In genomic region chr1:63082754-63083153, GRCh38 we compare ENCODE assay signal across 1 cellular context.
TF ChIP-seq lines count a peak whose summit lies in the region.

No MANE protein-coding gene starts in this region.

TF ChIP-seq in HepG2, 621 proteins besides CTCF, POLR2A, EP300 and RAD21 (continued from another document):
- TF ChIP-seq KIAA2018 (CRISPR knock-in tag; IDR thresholded peaks at IDR 0.05; ENCODE audit: borderline replicate concordance) (no peak), BHLHE40 (IDR thresholded peaks at IDR 0.05; ENCODE audit: low read length) (no peak), ZNF7 (CRISPR knock-in tag; IDR thresholded peaks at IDR 0.05) (no peak), ZNF749 (CRISPR knock-in tag; IDR thresholded peaks at IDR 0.05; ENCODE audit: borderline replicate concordance) (no peak), ZNF883 (CRISPR knock-in tag; IDR thresholded peaks at IDR 0.05; ENCODE audit: not compliant biosample characterization) (no peak), TFAP4 (IDR thresholded peaks at IDR 0.05; ENCODE audit: borderline replicate concordance, low read depth) (no peak), NRL (CRISPR knock-in tag; IDR thresholded peaks at IDR 0.05; ENCODE audit: borderline replicate concordance) (no peak), PRDM10 (CRISPR knock-in tag; IDR thresholded peaks at IDR 0.05; ENCODE audit: low read depth) (no peak), ZNF678 (CRISPR knock-in tag; IDR thresholded peaks at IDR 0.05) (no peak), ZFP1 (CRISPR knock-in tag; IDR thresholded peaks at IDR 0.05) (no peak), ZSCAN9 (CRISPR knock-in tag; IDR thresholded peaks at IDR 0.05; ENCODE audit: borderline replicate concordance) (no peak)
TF ChIP-seq in HepG2: peak in this region for 0.
